1 cellular context compared by ENCODE assay signal in the genomic region with DNA sequence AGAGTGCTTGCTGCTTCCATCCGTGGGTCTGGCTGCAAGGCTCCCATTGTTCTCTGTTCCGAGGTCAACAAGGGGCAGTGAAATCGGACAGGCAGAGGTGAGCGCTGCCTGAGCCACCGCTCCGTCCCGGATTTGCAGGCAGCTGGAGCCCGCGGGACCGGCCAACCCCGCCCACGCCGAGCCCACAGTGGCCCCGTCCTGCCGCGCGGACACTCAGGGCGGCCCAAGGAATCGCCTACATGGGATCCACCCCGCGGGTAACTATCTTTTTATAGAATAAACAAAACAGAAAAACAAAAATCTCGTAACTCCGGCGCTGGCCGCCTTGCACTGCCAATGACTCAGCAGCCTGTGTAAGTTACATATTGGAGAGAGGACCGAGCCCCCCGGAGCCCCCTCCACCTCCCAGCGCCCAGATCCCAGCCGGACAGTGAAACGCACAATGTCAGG.
TF ChIP-seq lines count a peak whose summit lies in the region.

No MANE protein-coding gene starts in this region.

TF ChIP-seq in K562, 482 proteins besides CTCF, POLR2A, EP300 and RAD21 (continued from another document):
- peak; percentile 29; the same call in 1 of the 2 replicates for TF ChIP-seq TFAP4 (CRISPR knock-in tag; IDR thresholded peaks at IDR 0.05; ENCODE audit: borderline replicate concordance)
- no peak for TF ChIP-seq CBFA2T2 (conservative IDR thresholded peaks at IDR 0.05)
- peak; percentile 73; the same call in 1 of the 2 replicates for TF ChIP-seq SAFB (IDR thresholded peaks at IDR 0.05; ENCODE audit: borderline replicate concordance, low read depth, low read length)
- TF ChIP-seq MAFF (IDR thresholded peaks at IDR 0.05; ENCODE audit: low read length) = peak; percentile 22; the same call in 1 of the 2 replicates
- TF ChIP-seq ZBTB7A (IDR thresholded peaks at IDR 0.05; ENCODE audit: borderline replicate concordance, control insufficient read depth, low read depth, low read length) = peak; percentile 95
- TF ChIP-seq RBM15 (IDR thresholded peaks at IDR 0.05; ENCODE audit: insufficient read depth, low read length) = no peak
- TF ChIP-seq, protein P1, sequence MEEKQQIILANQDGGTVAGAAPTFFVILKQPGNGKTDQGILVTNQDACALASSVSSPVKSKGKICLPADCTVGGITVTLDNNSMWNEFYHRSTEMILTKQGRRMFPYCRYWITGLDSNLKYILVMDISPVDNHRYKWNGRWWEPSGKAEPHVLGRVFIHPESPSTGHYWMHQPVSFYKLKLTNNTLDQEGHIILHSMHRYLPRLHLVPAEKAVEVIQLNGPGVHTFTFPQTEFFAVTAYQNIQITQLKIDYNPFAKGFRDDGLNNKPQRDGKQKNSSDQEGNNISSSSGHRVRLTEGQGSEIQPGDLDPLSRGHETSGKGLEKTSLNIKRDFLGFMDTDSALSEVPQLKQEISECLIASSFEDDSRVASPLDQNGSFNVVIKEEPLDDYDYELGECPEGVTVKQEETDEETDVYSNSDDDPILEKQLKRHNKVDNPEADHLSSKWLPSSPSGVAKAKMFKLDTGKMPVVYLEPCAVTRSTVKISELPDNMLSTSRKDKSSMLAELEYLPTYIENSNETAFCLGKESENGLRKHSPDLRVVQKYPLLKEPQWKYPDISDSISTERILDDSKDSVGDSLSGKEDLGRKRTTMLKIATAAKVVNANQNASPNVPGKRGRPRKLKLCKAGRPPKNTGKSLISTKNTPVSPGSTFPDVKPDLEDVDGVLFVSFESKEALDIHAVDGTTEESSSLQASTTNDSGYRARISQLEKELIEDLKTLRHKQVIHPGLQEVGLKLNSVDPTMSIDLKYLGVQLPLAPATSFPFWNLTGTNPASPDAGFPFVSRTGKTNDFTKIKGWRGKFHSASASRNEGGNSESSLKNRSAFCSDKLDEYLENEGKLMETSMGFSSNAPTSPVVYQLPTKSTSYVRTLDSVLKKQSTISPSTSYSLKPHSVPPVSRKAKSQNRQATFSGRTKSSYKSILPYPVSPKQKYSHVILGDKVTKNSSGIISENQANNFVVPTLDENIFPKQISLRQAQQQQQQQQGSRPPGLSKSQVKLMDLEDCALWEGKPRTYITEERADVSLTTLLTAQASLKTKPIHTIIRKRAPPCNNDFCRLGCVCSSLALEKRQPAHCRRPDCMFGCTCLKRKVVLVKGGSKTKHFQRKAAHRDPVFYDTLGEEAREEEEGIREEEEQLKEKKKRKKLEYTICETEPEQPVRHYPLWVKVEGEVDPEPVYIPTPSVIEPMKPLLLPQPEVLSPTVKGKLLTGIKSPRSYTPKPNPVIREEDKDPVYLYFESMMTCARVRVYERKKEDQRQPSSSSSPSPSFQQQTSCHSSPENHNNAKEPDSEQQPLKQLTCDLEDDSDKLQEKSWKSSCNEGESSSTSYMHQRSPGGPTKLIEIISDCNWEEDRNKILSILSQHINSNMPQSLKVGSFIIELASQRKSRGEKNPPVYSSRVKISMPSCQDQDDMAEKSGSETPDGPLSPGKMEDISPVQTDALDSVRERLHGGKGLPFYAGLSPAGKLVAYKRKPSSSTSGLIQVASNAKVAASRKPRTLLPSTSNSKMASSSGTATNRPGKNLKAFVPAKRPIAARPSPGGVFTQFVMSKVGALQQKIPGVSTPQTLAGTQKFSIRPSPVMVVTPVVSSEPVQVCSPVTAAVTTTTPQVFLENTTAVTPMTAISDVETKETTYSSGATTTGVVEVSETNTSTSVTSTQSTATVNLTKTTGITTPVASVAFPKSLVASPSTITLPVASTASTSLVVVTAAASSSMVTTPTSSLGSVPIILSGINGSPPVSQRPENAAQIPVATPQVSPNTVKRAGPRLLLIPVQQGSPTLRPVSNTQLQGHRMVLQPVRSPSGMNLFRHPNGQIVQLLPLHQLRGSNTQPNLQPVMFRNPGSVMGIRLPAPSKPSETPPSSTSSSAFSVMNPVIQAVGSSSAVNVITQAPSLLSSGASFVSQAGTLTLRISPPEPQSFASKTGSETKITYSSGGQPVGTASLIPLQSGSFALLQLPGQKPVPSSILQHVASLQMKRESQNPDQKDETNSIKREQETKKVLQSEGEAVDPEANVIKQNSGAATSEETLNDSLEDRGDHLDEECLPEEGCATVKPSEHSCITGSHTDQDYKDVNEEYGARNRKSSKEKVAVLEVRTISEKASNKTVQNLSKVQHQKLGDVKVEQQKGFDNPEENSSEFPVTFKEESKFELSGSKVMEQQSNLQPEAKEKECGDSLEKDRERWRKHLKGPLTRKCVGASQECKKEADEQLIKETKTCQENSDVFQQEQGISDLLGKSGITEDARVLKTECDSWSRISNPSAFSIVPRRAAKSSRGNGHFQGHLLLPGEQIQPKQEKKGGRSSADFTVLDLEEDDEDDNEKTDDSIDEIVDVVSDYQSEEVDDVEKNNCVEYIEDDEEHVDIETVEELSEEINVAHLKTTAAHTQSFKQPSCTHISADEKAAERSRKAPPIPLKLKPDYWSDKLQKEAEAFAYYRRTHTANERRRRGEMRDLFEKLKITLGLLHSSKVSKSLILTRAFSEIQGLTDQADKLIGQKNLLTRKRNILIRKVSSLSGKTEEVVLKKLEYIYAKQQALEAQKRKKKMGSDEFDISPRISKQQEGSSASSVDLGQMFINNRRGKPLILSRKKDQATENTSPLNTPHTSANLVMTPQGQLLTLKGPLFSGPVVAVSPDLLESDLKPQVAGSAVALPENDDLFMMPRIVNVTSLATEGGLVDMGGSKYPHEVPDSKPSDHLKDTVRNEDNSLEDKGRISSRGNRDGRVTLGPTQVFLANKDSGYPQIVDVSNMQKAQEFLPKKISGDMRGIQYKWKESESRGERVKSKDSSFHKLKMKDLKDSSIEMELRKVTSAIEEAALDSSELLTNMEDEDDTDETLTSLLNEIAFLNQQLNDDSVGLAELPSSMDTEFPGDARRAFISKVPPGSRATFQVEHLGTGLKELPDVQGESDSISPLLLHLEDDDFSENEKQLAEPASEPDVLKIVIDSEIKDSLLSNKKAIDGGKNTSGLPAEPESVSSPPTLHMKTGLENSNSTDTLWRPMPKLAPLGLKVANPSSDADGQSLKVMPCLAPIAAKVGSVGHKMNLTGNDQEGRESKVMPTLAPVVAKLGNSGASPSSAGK (IDR thresholded peaks at IDR 0.05) = no peak
- TF ChIP-seq ZNF75A (CRISPR knock-in tag; IDR thresholded peaks at IDR 0.05) = no peak
- no peak for TF ChIP-seq CUX1 (CRISPR knock-in tag; IDR thresholded peaks at IDR 0.05)
- TF ChIP-seq CREB5 (CRISPR knock-in tag; IDR thresholded peaks at IDR 0.05) = no peak
- peak; percentile 29; the same call in 1 of the 2 replicates for TF ChIP-seq MAFK (IDR thresholded peaks at IDR 0.05; ENCODE audit: low read length)
- peak; percentile 43; the same call in 1 of the 2 replicates for TF ChIP-seq ZNF316 (IDR thresholded peaks at IDR 0.05)
- TF ChIP-seq KLF1 (tag; IDR thresholded peaks at IDR 0.05) = no peak
- TF ChIP-seq SETDB1 (IDR thresholded peaks at IDR 0.05; ENCODE audit: low read length) = no peak
- no peak for TF ChIP-seq ZNF76 (CRISPR knock-in tag; IDR thresholded peaks at IDR 0.05; ENCODE audit: borderline replicate concordance)
- no peak for TF ChIP-seq ZNF449 (CRISPR knock-in tag; IDR thresholded peaks at IDR 0.05)
- TF ChIP-seq C11orf30 (IDR thresholded peaks at IDR 0.05; ENCODE audit: low read depth) = peak; percentile 65; the same call in 1 of the 2 replicates
- TF ChIP-seq TAL1 (IDR thresholded peaks at IDR 0.05) = no peak
- no peak for TF ChIP-seq TGIF2 (CRISPR knock-in tag; IDR thresholded peaks at IDR 0.05)
